Comparison of ENCODE assay signal across 13 cellular contexts in genomic region chr22:44272330-44272729, GRCh38.
"Had no signal": no experiment of that assay in that cellular context is flagged by ENCODE, and none has a peak within 500 bp of the region (broad histone marks: within the 10 kb centered on the region; RNA-seq: fewer than 3 reads in every experiment).

No MANE protein-coding gene starts in this region.

- DNase-seq: activated CD4-positive, alpha-beta T cell treated with anti-CD3 and anti-CD28 coated beads, Interleukin-2, amount 50 U/mL, for 4 hours; activated effector memory CD4-positive, alpha-beta T cell treated with anti-CD3 and anti-CD28 coated beads, Interleukin-2, amount 50 U/mL, for 16 hours; activated naive CD4-positive, alpha-beta T cell treated with anti-CD3 and anti-CD28 coated beads, Interleukin-2, amount 50 U/mL, for 16 hours; activated T-cell treated with anti-CD3 and anti-CD28 coated beads, Interleukin-2, amount 50 U/mL, for 72 hours; cerebellar nuclear complex; cortex of kidney; effector CD8-positive, alpha-beta T cell; esophagus squamous epithelium; left ventricle myocardium inferior; mammary epithelial cell; stimulated activated naive B cell treated with anti-CD40 and anti-IgM and Interleukin-4, amounts not matched to agents 10 μg/mL and 1 μg/mL and 100 μg/mL, for 72 hours; SW 1271; thyroid gland had no signal
